ENCODE assay signal across 21 cellular contexts in the genomic region with DNA sequence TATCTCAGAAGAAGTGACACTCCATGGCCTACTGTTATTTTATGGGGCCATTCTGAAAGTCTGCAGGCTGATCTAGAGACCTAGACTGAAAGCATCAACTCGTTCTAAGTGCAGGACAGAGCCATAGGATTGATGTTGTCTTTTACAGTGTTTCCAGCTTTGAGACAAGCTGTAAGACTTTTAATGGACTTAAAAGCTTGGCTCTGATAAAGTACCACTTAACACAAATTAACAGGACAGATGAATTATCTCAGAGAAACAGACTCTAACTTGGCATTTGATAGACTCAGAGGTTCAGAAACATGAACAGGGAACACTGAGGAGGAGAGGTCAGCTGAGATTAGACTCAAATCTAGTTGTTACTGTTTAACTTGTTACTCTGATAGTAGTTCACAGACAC.
DNase-seq lines count a peak whose midpoint lies in the region; ATAC-seq, FAIRE-seq and TF ChIP-seq lines count a peak whose summit lies in the region.
"Had no signal": no experiment of that assay in that cellular context is flagged by ENCODE, and none has a peak within 500 bp of the region (broad histone marks: within the 10 kb centered on the region; RNA-seq: fewer than 3 reads in every experiment).

No MANE protein-coding gene starts in this region.

- H3K9me2 ChIP-seq in SK-N-SH = no peaks in the 10 kb centered on the region

- H3K4me2 ChIP-seq in SK-N-SH = no peak overlapping the region
- H3K4me2 ChIP-seq in H1 (ENCODE audit: insufficient read depth in 1 of 2, low read depth in 2 of 2, low read length in 2 of 2) = no peak overlapping the region
- peak overlapping the region; percentile 15 for H3K4me2 ChIP-seq in smooth muscle cell
- H3K4me2 ChIP-seq: BLaER1 had no signal

- TF ChIP-seq EP300 in SK-N-SH (IDR thresholded peaks at IDR 0.05; ENCODE audit: borderline replicate concordance in 1 of 2, low read depth in 1 of 2, low read length in 1 of 2) (peak in 1 of 2 experiments; percentile 54; a peak in 1 of 4 replicates), H1 (IDR thresholded peaks at IDR 0.05; ENCODE audit: borderline replicate concordance in 1 of 2, low read depth in 2 of 2, low read length in 2 of 2) (no peak)

- H2BK5ac ChIP-seq in H1 (ENCODE audit: low read depth, low read length) = no peak overlapping the region

- H3K27ac ChIP-seq in SK-N-SH (ENCODE audit: low read depth in 2 of 2, low read length in 1 of 2) = no peak overlapping the region; a peak in 1 of 4 replicates
- no peak overlapping the region for H3K27ac ChIP-seq in H1 (ENCODE audit: low read depth, low read length)
- H3K27ac ChIP-seq in smooth muscle cell (ENCODE audit: low read depth) = no peak overlapping the region
- H3K27ac ChIP-seq: 22Rv1, BLaER1, C4-2B had no signal

- H3K18ac ChIP-seq in H1 (ENCODE audit: extremely low read depth, low read length) = no peak overlapping the region

- H4K8ac ChIP-seq in H1 (ENCODE audit: extremely low read depth, insufficient read depth, low read length) = no peak overlapping the region

- H2AFZ ChIP-seq in SK-N-SH (ENCODE audit: low read depth) = no peak overlapping the region
- peak overlapping the region; percentile 60; the same call in 1 of the 2 replicates for H2AFZ ChIP-seq in H1 (ENCODE audit: low read length)
- H2AFZ ChIP-seq in smooth muscle cell (ENCODE audit: low read depth) = no peak overlapping the region

- H4K5ac ChIP-seq in H1 (ENCODE audit: insufficient read length, low read depth, low read length) = no peak overlapping the region

- POLR2A ChIA-PET in SK-N-SH (lab: Yijun Ruan, JAX) = no interaction called here
- POLR2A ChIA-PET in H1 (lab: Charles Lee; ENCODE audit: partially characterized antibody) = no interaction called here

- no peak for ATAC-seq in SK-N-SH treated with all-trans-retinoic acid at 6 μM for 48 hours
- ATAC-seq: CD8-positive, alpha-beta T cell; HCT116 had no signal

- no peaks in the 10 kb centered on the region for H4K20me1 ChIP-seq in SK-N-SH (ENCODE audit: insufficient read depth)
- H4K20me1 ChIP-seq in H1 (replicated peaks in 1 of 2; ENCODE audit: control insufficient read depth in 1 of 2, insufficient read depth in 2 of 2, low read length in 2 of 2) = no peaks in the 10 kb centered on the region
- H4K20me1 ChIP-seq in smooth muscle cell (ENCODE audit: low read depth) = no peaks in the 10 kb centered on the region
- H4K20me1 ChIP-seq: BLaER1 had no signal

- H2AK5ac ChIP-seq in H1 (ENCODE audit: low read depth, low read length) = no peak overlapping the region

- no peak overlapping the region for H3K4ac ChIP-seq in H1 (replicated peaks; ENCODE audit: insufficient read length, low read depth, low read length)

- H3K36me3 ChIP-seq in SK-N-SH (replicated peaks in 1 of 2; ENCODE audit: control insufficient read depth in 1 of 2, insufficient read depth in 2 of 2, low read length in 1 of 2) = no peaks in the 10 kb centered on the region
- no peaks in the 10 kb centered on the region for H3K36me3 ChIP-seq in H1 (ENCODE audit: control insufficient read depth in 2 of 4, insufficient read depth in 4 of 4, low read length in 3 of 4)
- no peaks in the 10 kb centered on the region for H3K36me3 ChIP-seq in smooth muscle cell (ENCODE audit: low read depth)
- H3K36me3 ChIP-seq: BLaER1 had no signal

- TF ChIP-seq POLR2A in H1 (IDR thresholded peaks at IDR 0.05; ENCODE audit: control extremely low read depth in 1 of 2, low read depth in 2 of 2, low read length in 2 of 2) = no peak

- H4K91ac ChIP-seq in H1 (replicated peaks; ENCODE audit: insufficient read length, low read length) = no peak overlapping the region

- no peak overlapping the region for H3K23ac ChIP-seq in H1 (ENCODE audit: insufficient read length)

- H2BK20ac ChIP-seq in H1 (ENCODE audit: low read length) = no peak overlapping the region

- TF ChIP-seq CTCF in SK-N-SH (IDR thresholded peaks at IDR 0.05) = no peak
- no peak for TF ChIP-seq CTCF in H1 (IDR thresholded peaks at IDR 0.05; ENCODE audit: control extremely low read depth in 1 of 3, insufficient read depth in 1 of 3, low read depth in 1 of 3, low read length in 3 of 3)
- TF ChIP-seq CTCF in smooth muscle cell (IDR thresholded peaks at IDR 0.05; ENCODE audit: borderline replicate concordance, insufficient read depth, poor library complexity, severe bottlenecking) = no peak

- H3K4me3 ChIP-seq in SK-N-SH (ENCODE audit: low read depth in 2 of 2, low read length in 1 of 2) (no peak overlapping the region), H1 (ENCODE audit: extremely low read depth in 1 of 4, insufficient read depth in 2 of 4, low read depth in 3 of 4, low read length in 4 of 4) (no peak overlapping the region), smooth muscle cell (no peak overlapping the region)
- H3K4me3 ChIP-seq: BLaER1 had no signal

- no peak overlapping the region for H3K56ac ChIP-seq in H1 (replicated peaks; ENCODE audit: insufficient read length, low read depth, low read length)

- CTCF ChIA-PET in SK-N-SH (lab: Yijun Ruan, JAX) = interaction anchor here (1.1 to 1.5 kb wide), 5 partner anchors 10 to 39 kb away, joined by 3 to 4 read pairs (median 3); no protein-coding TSS in a partner anchor
- CTCF ChIA-PET in H1 (lab: Charles Lee; ENCODE audit: partially characterized antibody) = no interaction called here

- H3K14ac ChIP-seq in H1 (ENCODE audit: insufficient read length) = no peak overlapping the region

- no peaks in the 10 kb centered on the region for H3K23me2 ChIP-seq in H1 (ENCODE audit: low read depth, low read length)

- 0% methylated on average over 1 of the region's 1 CpG for WGBS in SK-N-SH (ENCODE audit: low lambda C conversion rate)
- WGBS in H1 (ENCODE audit: extremely low coverage in 1 of 2, insufficient coverage in 1 of 2, insufficient read length in 1 of 2, insufficient replicate concordance in 2 of 2, low coverage in 1 of 2, low lambda C conversion rate in 2 of 2, missing lambda C conversion rate in 1 of 2), 2 experiments = 96% methylated on average over 1 of the region's 1 CpG; no CpG with 5 or more reads in 1 of the 2 experiments
- WGBS in smooth muscle cell (ENCODE audit: low lambda C conversion rate) = 12% methylated on average over 1 of the region's 1 CpG

- FAIRE-seq in H1 (lab: Jason Lieb, UNC) = no peak
- FAIRE-seq: A204.1, GM18507 had no signal

- no peak overlapping the region for H2BK15ac ChIP-seq in H1 (ENCODE audit: low read length)

- no peak overlapping the region for H2BK120ac ChIP-seq in H1 (replicated peaks; ENCODE audit: low read depth, low read length)

- no peaks in the 10 kb centered on the region for H3K79me1 ChIP-seq in H1 (ENCODE audit: low read depth, low read length)

- H3K27me3 ChIP-seq in SK-N-SH (ENCODE audit: insufficient read depth) = no peaks in the 10 kb centered on the region
- no peaks in the 10 kb centered on the region for H3K27me3 ChIP-seq in H1 (replicated peaks in 1 of 4; ENCODE audit: control insufficient read depth in 3 of 4, extremely low read depth in 1 of 4, insufficient read depth in 3 of 4, low read length in 3 of 4)
- H3K27me3 ChIP-seq in smooth muscle cell (ENCODE audit: low read depth) = no peaks in the 10 kb centered on the region
- H3K27me3 ChIP-seq: BLaER1 had no signal

- 0 out of 2 replicates have a peak, but pooled peaks have one; percentile 4 for TF ChIP-seq RAD21 in SK-N-SH (IDR thresholded peaks at IDR 0.05; ENCODE audit: low read length)
- TF ChIP-seq RAD21 in H1 (IDR thresholded peaks at IDR 0.05 in 1 of 2, conservative IDR thresholded peaks at IDR 0.05 in 1 of 2; ENCODE audit: low read depth in 2 of 2, low read length in 2 of 2) = no peak

- H3K9me3 ChIP-seq in SK-N-SH = 0 out of 2 replicates have a peak, but pooled peaks cover 10% of the 10 kb centered on the region
- peaks cover 0 to 5% of the 10 kb centered on the region in 2 experiments; a peak in 1 of 4 replicates for H3K9me3 ChIP-seq in H1 (ENCODE audit: insufficient read depth in 2 of 2, low read depth in 1 of 2, low read length in 1 of 2)
- H3K9me3 ChIP-seq in smooth muscle cell (replicated peaks; ENCODE audit: low read depth) = peaks cover 12% of the 10 kb centered on the region

- DNase-seq in SK-N-SH (peak; percentile 4), NCI-H82 (lab: John Stamatoyannopoulos, UW) (peak; percentile 79), H1 (ENCODE audit: low read depth in 1 of 2, low spot score in 2 of 2) (no peak), smooth muscle cell (lab: John Stamatoyannopoulos, UW; ENCODE audit: unreplicated experiment) (no peak), COLO829 (ENCODE audit: low spot score) (no peak), nucleus accumbens (lab: John Stamatoyannopoulos, UW) (no peak)
- DNase-seq in activated naive CD4-positive, alpha-beta T cell treated with Interleukin-2 at 50 U/mL for 16 hours = no peak
- DNase-seq: CD4-positive, CD25-positive, alpha-beta regulatory T cell; CD8-positive, alpha-beta T cell; DMS53; DMS79 treated with DMSO at 0.1 percent for 48 hours; GF-D8; GOT3; H9 had no signal

- no peaks in the 10 kb centered on the region for H3F3A ChIP-seq in SK-N-SH (replicated peaks; ENCODE audit: insufficient read depth)
- no peaks in the 10 kb centered on the region for H3F3A ChIP-seq in smooth muscle cell (ENCODE audit: low read depth)

- H3K4me1 ChIP-seq in SK-N-SH (ENCODE audit: control insufficient read depth in 1 of 2, insufficient read depth in 2 of 2, low read depth in 1 of 2, low read length in 1 of 2) (no peaks in the 10 kb centered on the region; a peak in 1 of 4 replicates), H1 (replicated peaks in 1 of 4; ENCODE audit: control insufficient read depth in 3 of 4, insufficient read depth in 4 of 4, low read length in 3 of 4) (no peaks in the 10 kb centered on the region), smooth muscle cell (ENCODE audit: low read depth) (no peaks in the 10 kb centered on the region)
- H3K4me1 ChIP-seq: BLaER1 had no signal

- H3K9ac ChIP-seq in SK-N-SH (no peak overlapping the region), H1 (replicated peaks in 1 of 4; ENCODE audit: extremely low read depth in 1 of 4, low read depth in 3 of 4, low read length in 3 of 4) (no peak overlapping the region), smooth muscle cell (ENCODE audit: low read depth) (no peak overlapping the region)
- H3K9ac ChIP-seq: BLaER1 had no signal

- H3K79me2 ChIP-seq in SK-N-SH (ENCODE audit: insufficient read depth) (no peaks in the 10 kb centered on the region), H1 (ENCODE audit: control insufficient read depth in 1 of 2, insufficient read depth in 2 of 2, low read length in 2 of 2) (no peaks in the 10 kb centered on the region), smooth muscle cell (ENCODE audit: low read depth) (no peaks in the 10 kb centered on the region)

- no peak overlapping the region for H2BK12ac ChIP-seq in H1 (ENCODE audit: low read depth, low read length)

TF ChIP-seq in SK-N-SH, 30 proteins besides CTCF, POLR2A, EP300 and RAD21:
- TF ChIP-seq GATA2 (CRISPR knock-in tag; IDR thresholded peaks at IDR 0.05) = peak; percentile 67
- TF ChIP-seq SMC3 (IDR thresholded peaks at IDR 0.05; ENCODE audit: low read depth, low read length) = no peak

TF ChIP-seq in H1, 55 proteins besides CTCF, POLR2A, EP300 and RAD21 (continues in another document):
- TF ChIP-seq NRF1 (IDR thresholded peaks at IDR 0.05; ENCODE audit: low read depth, low read length) (no peak), TBP (IDR thresholded peaks at IDR 0.05; ENCODE audit: low read depth, low read length) (no peak), SP2 (IDR thresholded peaks at IDR 0.05; ENCODE audit: low read length) (no peak)

Comparison
In these comparisons a context has a peak if more than half of its experiments do, and no peak if none do; other contexts are left out.
1. DNase-seq: peak in SK-N-SH (single experiment) and NCI-H82 (single experiment); none in H1 (0 of 2), smooth muscle cell (single experiment), activated naive CD4-positive, alpha-beta T cell treated with Interleukin-2 at 50 U/mL for 16 hours (single experiment), COLO829 (single experiment) and nucleus accumbens (0 of 56).